In genomic region chr7:20787658-20788057, GRCh38 we compare ENCODE assay signal across 14 cellular contexts. TPM values are rescaled to one million over a fixed set of nuclear protein-coding genes. Genes with fewer than 3 reads are reported as not detected.
DNase-seq lines count a peak whose midpoint lies in the region; ATAC-seq and TF ChIP-seq lines count a peak whose summit lies in the region.
"Had no signal": no experiment of that assay in that cellular context is flagged by ENCODE, and none has a peak within 500 bp of the region (broad histone marks: within the 10 kb centered on the region; RNA-seq: fewer than 3 reads in every experiment).

No MANE protein-coding gene starts in this region.

- peaks cover 7% of the 10 kb centered on the region for H3K9me3 Mint-ChIP-seq in T-helper 1 cell treated with Interleukin-12 subunit alpha and Interleukin-12 subunit beta and Interleukin-4 antibody, amounts not matched to agents 30 μg/mL and 1 μg/mL, for 36 hours
- peaks cover 3% of the 10 kb centered on the region for H3K9me3 Mint-ChIP-seq in activated T-helper 1 cell treated with anti-CD3 and anti-CD28 coated beads, Interleukin-12 subunit alpha, Interleukin-12 subunit beta, Interleukin-2, Interleukin-4 antibody, amounts not matched to agents 30 ng/mL and 10 ng/mL and 1 ng/mL, durations not matched to agents 14 hours and 24 hours and 36 hours
- H3K9me3 Mint-ChIP-seq in nephron, result peaks cover 5% of the 10 kb centered on the region
- H3K9me3 Mint-ChIP-seq: activated CD4-positive, alpha-beta memory T cell treated with anti-CD3 and anti-CD28 coated beads for 36 hours had no signal

- H3K27me3 Mint-ChIP-seq in T-helper 1 cell treated with Interleukin-12 subunit alpha and Interleukin-12 subunit beta and Interleukin-4 antibody, amounts not matched to agents 30 μg/mL and 1 μg/mL, for 36 hours (ENCODE audit: low read depth), result peaks cover 84% of the 10 kb centered on the region
- peaks cover 75% of the 10 kb centered on the region for H3K27me3 Mint-ChIP-seq in activated T-helper 1 cell treated with anti-CD3 and anti-CD28 coated beads, Interleukin-12 subunit alpha, Interleukin-12 subunit beta, Interleukin-2, Interleukin-4 antibody, amounts not matched to agents 30 ng/mL and 10 ng/mL and 1 ng/mL, durations not matched to agents 14 hours and 24 hours and 36 hours (ENCODE audit: insufficient read depth)
- H3K27me3 Mint-ChIP-seq in nephron (ENCODE audit: low read depth), result peaks cover 93% of the 10 kb centered on the region

- TF ChIP-seq CTCF in nephron (IDR thresholded peaks at IDR 0.05; ENCODE audit: unreplicated experiment in 3 of 3), result no peak

- no peaks in the 10 kb centered on the region for H3K9me3 ChIP-seq in HUES48 (ENCODE audit: control insufficient read depth, insufficient read depth, low read length)
- H3K9me3 ChIP-seq: ascending aorta, right atrium auricular region, thoracic aorta had no signal

- no peak for ATAC-seq in stimulated activated naive CD8-positive, alpha-beta T cell treated with anti-CD3 and anti-CD28 coated beads, Interleukin-15, Interleukin-2, amounts not matched to agents 100 U/mL and 50 U/mL, for 24 hours

- no peak overlapping the region for H3K4me3 Mint-ChIP-seq in T-helper 1 cell treated with Interleukin-12 subunit alpha and Interleukin-12 subunit beta and Interleukin-4 antibody, amounts not matched to agents 30 μg/mL and 1 μg/mL, for 36 hours
- H3K4me3 Mint-ChIP-seq in activated T-helper 1 cell treated with anti-CD3 and anti-CD28 coated beads, Interleukin-12 subunit alpha, Interleukin-12 subunit beta, Interleukin-2, Interleukin-4 antibody, amounts not matched to agents 30 ng/mL and 10 ng/mL and 1 ng/mL, durations not matched to agents 14 hours and 24 hours and 36 hours, result no peak overlapping the region
- H3K4me3 Mint-ChIP-seq in nephron, result peak overlapping the region; percentile 68 to 83 (median 75)

- H3K4me1 Mint-ChIP-seq in T-helper 1 cell treated with Interleukin-12 subunit alpha and Interleukin-12 subunit beta and Interleukin-4 antibody, amounts not matched to agents 30 μg/mL and 1 μg/mL, for 36 hours (ENCODE audit: low read depth), result peaks cover 21% of the 10 kb centered on the region
- peaks cover 21% of the 10 kb centered on the region for H3K4me1 Mint-ChIP-seq in activated T-helper 1 cell treated with anti-CD3 and anti-CD28 coated beads, Interleukin-12 subunit alpha, Interleukin-12 subunit beta, Interleukin-2, Interleukin-4 antibody, amounts not matched to agents 30 ng/mL and 10 ng/mL and 1 ng/mL, durations not matched to agents 14 hours and 24 hours and 36 hours (ENCODE audit: low read depth)
- peaks cover 34% of the 10 kb centered on the region for H3K4me1 Mint-ChIP-seq in nephron

- H3K4me3 ChIP-seq in HUES48 (ENCODE audit: low read depth, low read length), result peak overlapping the region; percentile 77

- DNase-seq in T-helper 1 cell (no peak), MV-4-11 (lab: John Stamatoyannopoulos, UW) (no peak), NK-92 (lab: John Stamatoyannopoulos, UW; ENCODE audit: unreplicated experiment) (no peak)
- no peak for DNase-seq in activated T-helper 1 cell treated with anti-CD3 and anti-CD28 coated beads, Interleukin-12 subunit alpha, Interleukin-12 subunit beta, Interleukin-2, Interleukin-4 antibody, amounts not matched to agents 30 ng/mL and 10 ng/mL and 1 ng/mL, durations not matched to agents 14 hours and 24 hours and 36 hours (ENCODE audit: low spot score)
- no peak for DNase-seq in stimulated activated naive CD8-positive, alpha-beta T cell treated with anti-CD3 and anti-CD28 coated beads, Interleukin-15, Interleukin-2, amounts not matched to agents 100 U/mL and 50 U/mL, for 24 hours
- DNase-seq: head of caudate nucleus had no signal

- no peak overlapping the region for H3K9ac ChIP-seq in HUES48 (ENCODE audit: low read depth, low read length)

- peaks cover 84% of the 10 kb centered on the region for H3K27me3 ChIP-seq in HUES48 (ENCODE audit: control insufficient read depth, insufficient read depth, low read length)

- peak overlapping the region; percentile 65 for H3K27ac ChIP-seq in HUES48 (ENCODE audit: low read depth, low read length)
- H3K27ac ChIP-seq: ascending aorta, right atrium auricular region, thoracic aorta had no signal

- H3K36me3 ChIP-seq in HUES48 (ENCODE audit: control insufficient read depth, insufficient read depth, low read length), result no peaks in the 10 kb centered on the region
- H3K36me3 ChIP-seq: ascending aorta, right atrium auricular region, thoracic aorta had no signal

- peaks cover 13% of the 10 kb centered on the region for H3K36me3 Mint-ChIP-seq in T-helper 1 cell treated with Interleukin-12 subunit alpha and Interleukin-12 subunit beta and Interleukin-4 antibody, amounts not matched to agents 30 μg/mL and 1 μg/mL, for 36 hours (ENCODE audit: low read depth)
- peaks cover 4% of the 10 kb centered on the region for H3K36me3 Mint-ChIP-seq in activated T-helper 1 cell treated with anti-CD3 and anti-CD28 coated beads, Interleukin-12 subunit alpha, Interleukin-12 subunit beta, Interleukin-2, Interleukin-4 antibody, amounts not matched to agents 30 ng/mL and 10 ng/mL and 1 ng/mL, durations not matched to agents 14 hours and 24 hours and 36 hours (ENCODE audit: low read depth)
- H3K36me3 Mint-ChIP-seq in nephron (ENCODE audit: low read depth), result no peaks in the 10 kb centered on the region

- peaks cover 50% of the 10 kb centered on the region for H3K4me1 ChIP-seq in HUES48 (ENCODE audit: control insufficient read depth, insufficient read depth, low read length)

- intact Hi-C loops in activated T-helper 1 cell treated with anti-CD3 and anti-CD28 coated beads, Interleukin-12 subunit alpha, Interleukin-12 subunit beta, Interleukin-2, Interleukin-4 antibody, amounts not matched to agents 30 ng/mL and 10 ng/mL and 1 ng/mL, durations not matched to agents 14 hours and 24 hours and 36 hours (cut with micrococcal nuclease), result loop anchor here (5.0 kb wide), 1 partner anchor 1675 kb away; no protein-coding TSS in a partner anchor

- H3K27ac Mint-ChIP-seq in T-helper 1 cell treated with Interleukin-12 subunit alpha and Interleukin-12 subunit beta and Interleukin-4 antibody, amounts not matched to agents 30 μg/mL and 1 μg/mL, for 36 hours, result peak overlapping the region; percentile 85
- peak overlapping the region; percentile 74 for H3K27ac Mint-ChIP-seq in activated T-helper 1 cell treated with anti-CD3 and anti-CD28 coated beads, Interleukin-12 subunit alpha, Interleukin-12 subunit beta, Interleukin-2, Interleukin-4 antibody, amounts not matched to agents 30 ng/mL and 10 ng/mL and 1 ng/mL, durations not matched to agents 14 hours and 24 hours and 36 hours
- no peak overlapping the region for H3K27ac Mint-ChIP-seq in nephron

RNA-seq across cellular contexts. Expression of gene SP8, which starts 1.0 kb away (rescaled TPM):
- not detected in 2 replicates for total RNA-seq in activated T-helper 1 cell treated with anti-CD3 and anti-CD28 coated beads, Interleukin-12 subunit alpha, Interleukin-12 subunit beta, Interleukin-2, Interleukin-4 antibody, amounts not matched to agents 30 ng/mL and 10 ng/mL and 1 ng/mL, durations not matched to agents 14 hours and 24 hours and 36 hours
- total RNA-seq: activated CD4-positive, alpha-beta memory T cell treated with anti-CD3 and anti-CD28 coated beads for 36 hours; ascending aorta; mesenteric fat pad; right atrium auricular region; thoracic aorta had no signal

Comparison
In these comparisons a context has a peak if more than half of its experiments do, and no peak if none do; other contexts are left out.
1. H3K27ac Mint-ChIP-seq: peak in T-helper 1 cell treated with Interleukin-12 subunit alpha and Interleukin-12 subunit beta and Interleukin-4 antibody, amounts not matched to agents 30 μg/mL and 1 μg/mL, for 36 hours (single experiment) and activated T-helper 1 cell treated with anti-CD3 and anti-CD28 coated beads, Interleukin-12 subunit alpha, Interleukin-12 subunit beta, Interleukin-2, Interleukin-4 antibody, amounts not matched to agents 30 ng/mL and 10 ng/mL and 1 ng/mL, durations not matched to agents 14 hours and 24 hours and 36 hours (single experiment); none in nephron (0 of 3).
2. H3K4me3 Mint-ChIP-seq: peak in nephron (3 of 3); none in T-helper 1 cell treated with Interleukin-12 subunit alpha and Interleukin-12 subunit beta and Interleukin-4 antibody, amounts not matched to agents 30 μg/mL and 1 μg/mL, for 36 hours (single experiment) and activated T-helper 1 cell treated with anti-CD3 and anti-CD28 coated beads, Interleukin-12 subunit alpha, Interleukin-12 subunit beta, Interleukin-2, Interleukin-4 antibody, amounts not matched to agents 30 ng/mL and 10 ng/mL and 1 ng/mL, durations not matched to agents 14 hours and 24 hours and 36 hours (single experiment).